Comparison of ENCODE assay signal across 25 cellular contexts in genomic region chr9:134653259-134654009, GRCh38. TPM values are rescaled to one million over a fixed set of nuclear protein-coding genes. Genes with fewer than 3 reads are reported as not detected.
DNase-seq lines count a peak whose midpoint lies in the region; ATAC-seq and TF ChIP-seq lines count a peak whose summit lies in the region.
"Had no signal": no experiment of that assay in that cellular context is flagged by ENCODE, and none has a peak within 500 bp of the region (broad histone marks: within the 10 kb centered on the region; RNA-seq: fewer than 3 reads in every experiment).

No MANE protein-coding gene starts in this region.

- peaks cover 7% of the 10 kb centered on the region for H3K79me1 ChIP-seq in neuronal stem cell (ENCODE audit: low read depth, low read length)

- no peak overlapping the region for H2BK15ac ChIP-seq in neuronal stem cell (ENCODE audit: low read length)

- H3K23ac ChIP-seq in neuronal stem cell (ENCODE audit: low read depth, low read length, poor library complexity): peak overlapping the region; percentile 43

- H3K14ac ChIP-seq in neuronal stem cell (ENCODE audit: low read length): peak overlapping the region; percentile 82

- H3K18ac ChIP-seq in neuronal stem cell (ENCODE audit: low read length): peak overlapping the region; percentile 48

- H3K36me3 ChIP-seq in GM23248 (ENCODE audit: low read depth) (peaks cover 4% of the 10 kb centered on the region; the same call in 1 of the 2 replicates), neuronal stem cell (replicated peaks in 1 of 2; ENCODE audit: control insufficient read depth in 2 of 2, insufficient read depth in 2 of 2, low read length in 2 of 2) (no peaks in the 10 kb centered on the region), tibial artery (no peaks in the 10 kb centered on the region)
- H3K36me3 ChIP-seq: breast epithelium, gastrocnemius medialis, Peyer's patch, suprapubic skin had no signal

- H3K4me3 ChIP-seq in GM23248 (no peak overlapping the region), neuronal stem cell (ENCODE audit: low read length in 2 of 2) (no peak overlapping the region), tibial artery (no peak overlapping the region)
- H3K4me3 ChIP-seq: gastrocnemius medialis, GM12878, Peyer's patch, suprapubic skin had no signal

- 67 to 76% methylated on average over 16 to 17 of the region's 17 CpGs for WGBS in GM23248 (ENCODE audit: low coverage in 1 of 2, low lambda C conversion rate in 2 of 2, missing lambda C conversion rate in 2 of 2), 2 experiments
- WGBS in neuronal stem cell (ENCODE audit: extremely low coverage in 2 of 2, insufficient read length in 2 of 2, insufficient replicate concordance in 1 of 2), 2 donors: no CpG with 5 or more reads among the region's 17 CpGs

- H2AFZ ChIP-seq in GM23248 (no peak overlapping the region), neuronal stem cell (ENCODE audit: low read length) (no peak overlapping the region)

- H3K27me3 ChIP-seq in GM23248 (replicated peaks; ENCODE audit: insufficient read depth): no peaks in the 10 kb centered on the region
- no peaks in the 10 kb centered on the region for H3K27me3 ChIP-seq in neuronal stem cell (ENCODE audit: control insufficient read depth in 3 of 3, insufficient read depth in 3 of 3, low read depth in 1 of 3, low read length in 3 of 3)
- H3K27me3 ChIP-seq in tibial artery: no peaks in the 10 kb centered on the region
- H3K27me3 ChIP-seq: breast epithelium, Peyer's patch, suprapubic skin had no signal

- in situ Hi-C loops in GM23248 (cut with MboI): loop anchor here (25.0 kb wide), 1 partner anchor 191 kb away; no protein-coding TSS in a partner anchor

- no peak overlapping the region for H4K8ac ChIP-seq in neuronal stem cell (ENCODE audit: low read depth, low read length)

- H3K9me3 ChIP-seq in GM23248 (ENCODE audit: low read depth): no peaks in the 10 kb centered on the region
- H3K9me3 ChIP-seq in neuronal stem cell (replicated peaks in 1 of 2; ENCODE audit: control insufficient read depth in 2 of 2, insufficient read depth in 1 of 2, low read depth in 1 of 2, low read length in 2 of 2): peaks cover 0 to 2% of the 10 kb centered on the region in 2 donors
- H3K9me3 ChIP-seq in tibial artery: no peaks in the 10 kb centered on the region
- H3K9me3 ChIP-seq: breast epithelium, gastrocnemius medialis, Peyer's patch, suprapubic skin had no signal

- H3K79me2 ChIP-seq in GM23248 (ENCODE audit: insufficient read depth): peaks cover 91% of the 10 kb centered on the region

- no peak overlapping the region for H2BK120ac ChIP-seq in neuronal stem cell (ENCODE audit: low read depth, low read length)

- TF ChIP-seq CTCF in glutamatergic neuron (IDR thresholded peaks at IDR 0.05; ENCODE audit: partially characterized antibody, unreplicated experiment) (no peak), tibial artery (IDR thresholded peaks at IDR 0.05) (no peak)

- DNase-seq in GM23248: no peak
- peak; percentile 5 for DNase-seq in glutamatergic neuron
- DNase-seq in neuronal stem cell (ENCODE audit: low spot score): no peak
- DNase-seq in tibial artery: peak in 1 of 2 donors; percentile 65
- DNase-seq in OCI-M2 (lab: John Stamatoyannopoulos, UW; ENCODE audit: unreplicated experiment): no peak
- DNase-seq in SK-N-DZ (ENCODE audit: low spot score): no peak
- DNase-seq: amygdala; DMS153; gastrocnemius medialis; H9; hippocampal formation; Kasumi-1; NCI-H146; NCI-H345; NCI-H748 treated with DMSO at 0.1 percent for 48 hours; SIG-M5; stimulated activated naive B cell treated with anti-CD40 and anti-IgM and Interleukin-4, amounts not matched to agents 10 μg/mL and 1 μg/mL and 100 μg/mL, for 72 hours; SW 1271 had no signal

- H3K9me2 ChIP-seq in GM23248 (ENCODE audit: insufficient read depth): no peaks in the 10 kb centered on the region

- H2BK12ac ChIP-seq in neuronal stem cell (ENCODE audit: low read length): no peak overlapping the region

- peaks cover 2% of the 10 kb centered on the region for H3K27me3 Mint-ChIP-seq in glutamatergic neuron (ENCODE audit: unreplicated experiment)
- H3K27me3 Mint-ChIP-seq: activated naive CD4-positive, alpha-beta T cell treated with anti-CD3 and anti-CD28 coated beads, Interleukin-2, amount 50 U/mL, for 24 hours; stimulated activated naive B cell treated with anti-CD40 and anti-IgM and Interleukin-4, amounts not matched to agents 10 μg/mL and 1 μg/mL and 100 μg/mL, for 72 hours had no signal

- H3K4me3 Mint-ChIP-seq in glutamatergic neuron (ENCODE audit: unreplicated experiment): no peak overlapping the region
- H3K4me3 Mint-ChIP-seq: activated naive CD4-positive, alpha-beta T cell treated with anti-CD3 and anti-CD28 coated beads, Interleukin-2, amount 50 U/mL, for 24 hours; H9; neural crest cell; stimulated activated naive B cell treated with anti-CD40 and anti-IgM and Interleukin-4, amounts not matched to agents 10 μg/mL and 1 μg/mL and 100 μg/mL, for 72 hours had no signal

- peaks cover 3% of the 10 kb centered on the region for H3K4me1 Mint-ChIP-seq in glutamatergic neuron (ENCODE audit: low read depth, unreplicated experiment)
- H3K4me1 Mint-ChIP-seq: activated naive CD4-positive, alpha-beta T cell treated with anti-CD3 and anti-CD28 coated beads, Interleukin-2, amount 50 U/mL, for 24 hours; neural crest cell; stimulated activated naive B cell treated with anti-CD40 and anti-IgM and Interleukin-4, amounts not matched to agents 10 μg/mL and 1 μg/mL and 100 μg/mL, for 72 hours had no signal

- intact Hi-C loops in tibial artery (cut with DNase I; ENCODE audit: low total_unique reads): no loop called here

- H3K9me3 Mint-ChIP-seq in glutamatergic neuron (ENCODE audit: unreplicated experiment): peaks cover 2% of the 10 kb centered on the region
- H3K9me3 Mint-ChIP-seq: activated naive CD4-positive, alpha-beta T cell treated with anti-CD3 and anti-CD28 coated beads, Interleukin-2, amount 50 U/mL, for 24 hours; H9; neural crest cell; stimulated activated naive B cell treated with anti-CD40 and anti-IgM and Interleukin-4, amounts not matched to agents 10 μg/mL and 1 μg/mL and 100 μg/mL, for 72 hours had no signal

- ATAC-seq in GM21576 (IDR thresholded peaks at IDR 0.05; ENCODE audit: unreplicated experiment): no peak
- ATAC-seq: gastrocnemius medialis; GM12878; stimulated activated naive B cell treated with anti-CD40 and anti-IgM and Interleukin-4, amounts not matched to agents 10 μg/mL and 1 μg/mL and 100 μg/mL, for 72 hours had no signal

- H3K4me1 ChIP-seq in GM23248 (ENCODE audit: insufficient read depth) (peaks cover 22% of the 10 kb centered on the region), neuronal stem cell (ENCODE audit: control insufficient read depth in 2 of 2, insufficient read depth in 1 of 2, low read depth in 1 of 2, low read length in 2 of 2) (peaks cover 0 to 2% of the 10 kb centered on the region in 2 donors), tibial artery (peaks cover 0 to 79% (median 47%) of the 10 kb centered on the region in 4 donors)
- H3K4me1 ChIP-seq: gastrocnemius medialis had no signal

- 0 out of 2 replicates have a peak overlapping the region, but pooled peaks have one; percentile 31 for H3K27ac ChIP-seq in GM23248
- H3K27ac ChIP-seq in neuronal stem cell (replicated peaks; ENCODE audit: low read length): no peak overlapping the region
- peak overlapping the region; percentile 10 to 37 for H3K27ac ChIP-seq in tibial artery
- H3K27ac ChIP-seq: gastrocnemius medialis, Peyer's patch, suprapubic skin had no signal

- no peak overlapping the region for H2AK5ac ChIP-seq in neuronal stem cell (ENCODE audit: low read depth, low read length)

- H3K4ac ChIP-seq in neuronal stem cell (ENCODE audit: low read length): no peak overlapping the region

- H3K36me3 Mint-ChIP-seq in glutamatergic neuron (ENCODE audit: unreplicated experiment): no peaks in the 10 kb centered on the region
- H3K36me3 Mint-ChIP-seq: activated naive CD4-positive, alpha-beta T cell treated with anti-CD3 and anti-CD28 coated beads, Interleukin-2, amount 50 U/mL, for 24 hours; stimulated activated naive B cell treated with anti-CD40 and anti-IgM and Interleukin-4, amounts not matched to agents 10 μg/mL and 1 μg/mL and 100 μg/mL, for 72 hours had no signal

- H4K20me1 ChIP-seq in GM23248 (ENCODE audit: insufficient read depth): peaks cover 26% of the 10 kb centered on the region; the same call in 1 of the 2 replicates

- H4K91ac ChIP-seq in neuronal stem cell (ENCODE audit: low read depth, low read length, poor library complexity): no peak overlapping the region

- H3K4me2 ChIP-seq in GM23248 (ENCODE audit: unreplicated experiment) (no peak overlapping the region), neuronal stem cell (ENCODE audit: insufficient read depth, low read length, poor library complexity, severe bottlenecking) (no peak overlapping the region)

- H3F3A ChIP-seq in GM23248 (ENCODE audit: insufficient read depth): peaks cover 59% of the 10 kb centered on the region

- H3K9ac ChIP-seq in GM23248 (peak overlapping the region; percentile 30; the same call in 1 of the 2 replicates), neuronal stem cell (ENCODE audit: low read depth, low read length, poor library complexity) (peak overlapping the region; percentile 4)

- H2BK5ac ChIP-seq in neuronal stem cell (ENCODE audit: low read length): peak overlapping the region; percentile 87

- H3K27ac Mint-ChIP-seq in glutamatergic neuron (ENCODE audit: unreplicated experiment): no peak overlapping the region
- H3K27ac Mint-ChIP-seq: activated naive CD4-positive, alpha-beta T cell treated with anti-CD3 and anti-CD28 coated beads, Interleukin-2, amount 50 U/mL, for 24 hours; H9; stimulated activated naive B cell treated with anti-CD40 and anti-IgM and Interleukin-4, amounts not matched to agents 10 μg/mL and 1 μg/mL and 100 μg/mL, for 72 hours had no signal

RNA-seq across cellular contexts. Expression of gene COL5A1, which starts 11.8 kb away (rescaled TPM):
- 812 and 897 TPM in 2 replicates for total RNA-seq in GM23248 (2014; rRNA removed; shearing (Covaris generic))
- polyA plus RNA-seq in GM23248 (2016; fragmentation: Nextera tagmentation; extraction: Ambion mirVana): 206 and 211 TPM in 2 replicates
- 28.9 TPM for total RNA-seq in glutamatergic neuron (ENCODE audit: unreplicated experiment)
- polyA plus RNA-seq in neuronal stem cell (2013, experiment 1 of 2): 10.1 TPM
- 10.2 TPM for polyA plus RNA-seq in neuronal stem cell (2013, experiment 2 of 2)
- not detected in 2 replicates for polyA plus RNA-seq in SK-N-DZ (2014; cell fraction: cytosol; rRNA removed)
- not detected in 2 replicates for polyA plus RNA-seq in SK-N-DZ (2014; cell fraction: nucleus; rRNA removed)

Comparison
In these comparisons a context has a peak if more than half of its experiments do, and no peak if none do; other contexts are left out.
1. RNA of gene COL5A1, which starts 11.8 kb away (total RNA-seq): 812 to 897 TPM in GM23248; 28.9 TPM in glutamatergic neuron (single experiment); every median in the first group is over 10 times any median in the second.